In genomic region chr12:113203852-113204760, GRCh38 we compare ENCODE assay signal across 1 cellular context.
A peak's percentile ranks its signal among the peaks of the same experiment; 100 is the strongest.
TF ChIP-seq lines count a peak whose summit lies in the region.

No MANE protein-coding gene starts in this region.

TF ChIP-seq in GM12878, 131 proteins besides CTCF, POLR2A, EP300 and RAD21 (continued from another document and continues in another):
- TF ChIP-seq, protein P1, sequence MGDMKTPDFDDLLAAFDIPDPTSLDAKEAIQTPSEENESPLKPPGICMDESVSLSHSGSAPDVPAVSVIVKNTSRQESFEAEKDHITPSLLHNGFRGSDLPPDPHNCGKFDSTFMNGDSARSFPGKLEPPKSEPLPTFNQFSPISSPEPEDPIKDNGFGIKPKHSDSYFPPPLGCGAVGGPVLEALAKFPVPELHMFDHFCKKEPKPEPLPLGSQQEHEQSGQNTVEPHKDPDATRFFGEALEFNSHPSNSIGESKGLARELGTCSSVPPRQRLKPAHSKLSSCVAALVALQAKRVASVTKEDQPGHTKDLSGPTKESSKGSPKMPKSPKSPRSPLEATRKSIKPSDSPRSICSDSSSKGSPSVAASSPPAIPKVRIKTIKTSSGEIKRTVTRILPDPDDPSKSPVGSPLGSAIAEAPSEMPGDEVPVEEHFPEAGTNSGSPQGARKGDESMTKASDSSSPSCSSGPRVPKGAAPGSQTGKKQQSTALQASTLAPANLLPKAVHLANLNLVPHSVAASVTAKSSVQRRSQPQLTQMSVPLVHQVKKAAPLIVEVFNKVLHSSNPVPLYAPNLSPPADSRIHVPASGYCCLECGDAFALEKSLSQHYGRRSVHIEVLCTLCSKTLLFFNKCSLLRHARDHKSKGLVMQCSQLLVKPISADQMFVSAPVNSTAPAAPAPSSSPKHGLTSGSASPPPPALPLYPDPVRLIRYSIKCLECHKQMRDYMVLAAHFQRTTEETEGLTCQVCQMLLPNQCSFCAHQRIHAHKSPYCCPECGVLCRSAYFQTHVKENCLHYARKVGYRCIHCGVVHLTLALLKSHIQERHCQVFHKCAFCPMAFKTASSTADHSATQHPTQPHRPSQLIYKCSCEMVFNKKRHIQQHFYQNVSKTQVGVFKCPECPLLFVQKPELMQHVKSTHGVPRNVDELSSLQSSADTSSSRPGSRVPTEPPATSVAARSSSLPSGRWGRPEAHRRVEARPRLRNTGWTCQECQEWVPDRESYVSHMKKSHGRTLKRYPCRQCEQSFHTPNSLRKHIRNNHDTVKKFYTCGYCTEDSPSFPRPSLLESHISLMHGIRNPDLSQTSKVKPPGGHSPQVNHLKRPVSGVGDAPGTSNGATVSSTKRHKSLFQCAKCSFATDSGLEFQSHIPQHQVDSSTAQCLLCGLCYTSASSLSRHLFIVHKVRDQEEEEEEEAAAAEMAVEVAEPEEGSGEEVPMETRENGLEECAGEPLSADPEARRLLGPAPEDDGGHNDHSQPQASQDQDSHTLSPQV (IDR thresholded peaks at IDR 0.05), result no peak
- TF ChIP-seq MLLT1 (IDR thresholded peaks at IDR 0.05) (no peak), ZNF217 (IDR thresholded peaks at IDR 0.05) (no peak), STAT1 (conservative IDR thresholded peaks at IDR 0.05) (no peak), IKZF1 (conservative IDR thresholded peaks at IDR 0.05) (peak; percentile 38; the same call in 1 of the 2 replicates), ZNF274 (IDR thresholded peaks at IDR 0.05; ENCODE audit: insufficient read depth, insufficient read length) (no peak), ZZZ3 (IDR thresholded peaks at IDR 0.05; ENCODE audit: control insufficient read depth, insufficient read length, low read depth) (no peak), FOXM1 (IDR thresholded peaks at IDR 0.05; ENCODE audit: low read depth, low read length) (no peak), CBFB (IDR thresholded peaks at IDR 0.05; ENCODE audit: low read depth) (0 out of 2 replicates have a peak, but pooled peaks have one; percentile 20), JUND (IDR thresholded peaks at IDR 0.05; ENCODE audit: low read depth, low read length) (no peak), STAT3 (IDR thresholded peaks at IDR 0.05; ENCODE audit: low read depth, low read length) (no peak), BMI1 (IDR thresholded peaks at IDR 0.05; ENCODE audit: borderline replicate concordance) (no peak), DPF2 (IDR thresholded peaks at IDR 0.05) (no peak), ZSCAN29 (IDR thresholded peaks at IDR 0.05) (no peak), USF1 (IDR thresholded peaks at IDR 0.05; ENCODE audit: borderline replicate concordance, extremely low read length, insufficient read depth, low read depth, low read length) (no peak), RUNX3 (IDR thresholded peaks at IDR 0.05; ENCODE audit: low read length) (peak; percentile 69), ZNF384 (IDR thresholded peaks at IDR 0.05; ENCODE audit: borderline replicate concordance, low read depth, low read length) (no peak), YY1 (IDR thresholded peaks at IDR 0.05; ENCODE audit: low read depth, low read length) (no peak), SMAD1 (IDR thresholded peaks at IDR 0.05; ENCODE audit: low read depth, partially characterized antibody) (no peak), ZBTB40 (IDR thresholded peaks at IDR 0.05; ENCODE audit: borderline replicate concordance) (peak; percentile 83), TAF1 (IDR thresholded peaks at IDR 0.05; ENCODE audit: borderline replicate concordance, low read depth, low read length) (no peak), NFYA (IDR thresholded peaks at IDR 0.05; ENCODE audit: borderline replicate concordance, low read depth, low read length) (no peak), SRF (IDR thresholded peaks at IDR 0.05; ENCODE audit: low read depth in 2 of 2, low read length in 2 of 2) (no peak), BCL11A (IDR thresholded peaks at IDR 0.05; ENCODE audit: low read depth, low read length) (no peak), SUPT20H (IDR thresholded peaks at IDR 0.05; ENCODE audit: borderline replicate concordance, control insufficient read depth, low read depth, low read length) (no peak), SP1 (IDR thresholded peaks at IDR 0.05; ENCODE audit: low read depth, low read length) (no peak), ZNF622 (IDR thresholded peaks at IDR 0.05) (no peak), BCLAF1 (IDR thresholded peaks at IDR 0.05) (no peak), IKZF2 (IDR thresholded peaks at IDR 0.05) (peak; percentile 48 to 52; a peak in 2 of 4 replicates), SREBF2 (IDR thresholded peaks at IDR 0.05; ENCODE audit: low read length) (no peak)
- TF ChIP-seq, protein P2, sequence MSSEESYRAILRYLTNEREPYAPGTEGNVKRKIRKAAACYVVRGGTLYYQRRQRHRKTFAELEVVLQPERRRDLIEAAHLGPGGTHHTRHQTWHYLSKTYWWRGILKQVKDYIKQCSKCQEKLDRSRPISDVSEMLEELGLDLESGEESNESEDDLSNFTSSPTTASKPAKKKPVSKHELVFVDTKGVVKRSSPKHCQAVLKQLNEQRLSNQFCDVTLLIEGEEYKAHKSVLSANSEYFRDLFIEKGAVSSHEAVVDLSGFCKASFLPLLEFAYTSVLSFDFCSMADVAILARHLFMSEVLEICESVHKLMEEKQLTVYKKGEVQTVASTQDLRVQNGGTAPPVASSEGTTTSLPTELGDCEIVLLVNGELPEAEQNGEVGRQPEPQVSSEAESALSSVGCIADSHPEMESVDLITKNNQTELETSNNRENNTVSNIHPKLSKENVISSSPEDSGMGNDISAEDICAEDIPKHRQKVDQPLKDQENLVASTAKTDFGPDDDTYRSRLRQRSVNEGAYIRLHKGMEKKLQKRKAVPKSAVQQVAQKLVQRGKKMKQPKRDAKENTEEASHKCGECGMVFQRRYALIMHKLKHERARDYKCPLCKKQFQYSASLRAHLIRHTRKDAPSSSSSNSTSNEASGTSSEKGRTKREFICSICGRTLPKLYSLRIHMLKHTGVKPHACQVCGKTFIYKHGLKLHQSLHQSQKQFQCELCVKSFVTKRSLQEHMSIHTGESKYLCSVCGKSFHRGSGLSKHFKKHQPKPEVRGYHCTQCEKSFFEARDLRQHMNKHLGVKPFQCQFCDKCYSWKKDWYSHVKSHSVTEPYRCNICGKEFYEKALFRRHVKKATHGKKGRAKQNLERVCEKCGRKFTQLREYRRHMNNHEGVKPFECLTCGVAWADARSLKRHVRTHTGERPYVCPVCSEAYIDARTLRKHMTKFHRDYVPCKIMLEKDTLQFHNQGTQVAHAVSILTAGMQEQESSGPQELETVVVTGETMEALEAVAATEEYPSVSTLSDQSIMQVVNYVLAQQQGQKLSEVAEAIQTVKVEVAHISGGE (CRISPR knock-in tag; IDR thresholded peaks at IDR 0.05), result no peak
- TF ChIP-seq, protein P3, sequence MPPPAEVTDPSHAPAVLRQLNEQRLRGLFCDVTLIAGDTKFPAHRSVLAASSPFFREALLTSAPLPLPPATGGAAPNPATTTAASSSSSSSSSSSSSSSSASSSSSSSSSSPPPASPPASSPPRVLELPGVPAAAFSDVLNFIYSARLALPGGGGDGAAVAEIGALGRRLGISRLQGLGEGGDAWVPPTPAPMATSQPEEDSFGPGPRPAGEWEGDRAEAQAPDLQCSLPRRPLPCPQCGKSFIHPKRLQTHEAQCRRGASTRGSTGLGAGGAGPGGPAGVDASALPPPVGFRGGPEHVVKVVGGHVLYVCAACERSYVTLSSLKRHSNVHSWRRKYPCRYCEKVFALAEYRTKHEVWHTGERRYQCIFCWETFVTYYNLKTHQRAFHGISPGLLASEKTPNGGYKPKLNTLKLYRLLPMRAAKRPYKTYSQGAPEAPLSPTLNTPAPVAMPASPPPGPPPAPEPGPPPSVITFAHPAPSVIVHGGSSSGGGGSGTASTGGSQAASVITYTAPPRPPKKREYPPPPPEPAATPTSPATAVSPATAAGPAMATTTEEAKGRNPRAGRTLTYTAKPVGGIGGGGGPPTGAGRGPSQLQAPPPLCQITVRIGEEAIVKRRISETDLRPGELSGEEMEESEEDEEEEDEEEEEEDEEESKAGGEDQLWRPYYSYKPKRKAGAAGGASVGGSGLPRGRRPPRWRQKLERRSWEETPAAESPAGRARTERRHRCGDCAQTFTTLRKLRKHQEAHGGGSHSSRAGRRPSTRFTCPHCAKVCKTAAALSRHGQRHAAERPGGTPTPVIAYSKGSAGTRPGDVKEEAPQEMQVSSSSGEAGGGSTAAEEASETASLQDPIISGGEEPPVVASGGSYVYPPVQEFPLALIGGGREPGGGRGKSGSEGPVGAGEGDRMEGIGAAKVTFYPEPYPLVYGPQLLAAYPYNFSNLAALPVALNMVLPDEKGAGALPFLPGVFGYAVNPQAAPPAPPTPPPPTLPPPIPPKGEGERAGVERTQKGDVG (CRISPR knock-in tag; IDR thresholded peaks at IDR 0.05), result no peak
- TF ChIP-seq, protein P4, sequence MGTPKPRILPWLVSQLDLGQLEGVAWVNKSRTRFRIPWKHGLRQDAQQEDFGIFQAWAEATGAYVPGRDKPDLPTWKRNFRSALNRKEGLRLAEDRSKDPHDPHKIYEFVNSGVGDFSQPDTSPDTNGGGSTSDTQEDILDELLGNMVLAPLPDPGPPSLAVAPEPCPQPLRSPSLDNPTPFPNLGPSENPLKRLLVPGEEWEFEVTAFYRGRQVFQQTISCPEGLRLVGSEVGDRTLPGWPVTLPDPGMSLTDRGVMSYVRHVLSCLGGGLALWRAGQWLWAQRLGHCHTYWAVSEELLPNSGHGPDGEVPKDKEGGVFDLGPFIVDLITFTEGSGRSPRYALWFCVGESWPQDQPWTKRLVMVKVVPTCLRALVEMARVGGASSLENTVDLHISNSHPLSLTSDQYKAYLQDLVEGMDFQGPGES (IDR thresholded peaks at IDR 0.05), result no peak
